1 cellular context compared by ENCODE assay signal in genomic region chr9:133700861-133701320, GRCh38.
TF ChIP-seq lines count a peak whose summit lies in the region.

No MANE protein-coding gene starts in this region.

TF ChIP-seq in H1, 55 proteins besides CTCF, POLR2A, EP300 and RAD21 (continued from another document):
- TF ChIP-seq MAX (IDR thresholded peaks at IDR 0.05): no peak
- no peak for TF ChIP-seq TEAD4 (IDR thresholded peaks at IDR 0.05; ENCODE audit: low read depth, low read length)
TF ChIP-seq in H1: peak in this region for 0.
